ENCODE assay signal across 26 cellular contexts in genomic region chr1:94680008-94680377, GRCh38.
"Had no signal": no experiment of that assay in that cellular context is flagged by ENCODE, and none has a peak within 500 bp of the region (broad histone marks: within the 10 kb centered on the region; RNA-seq: fewer than 3 reads in every experiment).

No MANE protein-coding gene starts in this region.

- H3K9me3 ChIP-seq: lower lobe of right lung, neutrophil, psoas muscle, right lobe of liver, stomach, tibial nerve, vagina had no signal

- H3K27ac Mint-ChIP-seq: mesothelial cell of epicardium; naive B cell; natural killer cell; nephron progenitor cell; neural progenitor cell; stimulated activated naive B cell treated with anti-CD40 and anti-IgM and Interleukin-4, amounts not matched to agents 10 μg/mL and 1 μg/mL and 100 μg/mL, for 72 hours; type B pancreatic cell had no signal

- H3K4me1 Mint-ChIP-seq: natural killer cell; stimulated activated naive B cell treated with anti-CD40 and anti-IgM and Interleukin-4, amounts not matched to agents 10 μg/mL and 1 μg/mL and 100 μg/mL, for 72 hours had no signal

- DNase-seq: islet precursor cell; kidney glomerular epithelial cell; lower lobe of right lung; mesendoderm; naive B cell; natural killer cell; nephron progenitor cell; occipital lobe; right lobe of liver; stimulated activated CD4-positive, alpha-beta T cell treated with anti-CD3 and anti-CD28 coated beads, Interleukin-12 subunit alpha, Interleukin-12 subunit beta, amount 100 ng/mL, for 4 hours; stimulated activated CD4-positive, alpha-beta T cell treated with anti-CD3 and anti-CD28 coated beads, Interleukin-15, amount 100 ng/mL, for 24 hours; stimulated activated CD4-positive, alpha-beta T cell treated with anti-CD3 and anti-CD28 coated beads, Interleukin-2, amount 100 ng/mL, for 24 hours; stimulated activated CD4-positive, alpha-beta T cell treated with anti-CD3 and anti-CD28 coated beads, Interleukin-4, amount 100 ng/mL, for 1 hour; stimulated activated naive B cell treated with anti-CD40 and anti-IgM and Interleukin-4, amounts not matched to agents 10 μg/mL and 1 μg/mL and 100 μg/mL, for 72 hours; stimulated activated naive CD8-positive, alpha-beta T cell treated with anti-CD3 and anti-CD28 coated beads, Interleukin-15, Interleukin-2, amounts not matched to agents 100 U/mL and 50 U/mL, for 24 hours; stomach had no signal

- H3K27me3 Mint-ChIP-seq: type B pancreatic cell had no signal

- H2AFZ ChIP-seq: hepatocyte, neural progenitor cell, parathyroid adenoma had no signal

- H3K36me3 ChIP-seq: lower lobe of right lung, neural progenitor cell, neutrophil, right lobe of liver, stomach, tibial nerve, vagina had no signal

- ATAC-seq: left lobe of liver; lower lobe of right lung; natural killer cell; right lobe of liver; stimulated activated naive B cell treated with anti-CD40 and anti-IgM and Interleukin-4, amounts not matched to agents 10 μg/mL and 1 μg/mL and 100 μg/mL, for 72 hours; stimulated activated naive CD8-positive, alpha-beta T cell treated with anti-CD3 and anti-CD28 coated beads, Interleukin-15, Interleukin-2, amounts not matched to agents 100 U/mL and 50 U/mL, for 24 hours had no signal

- H3K4me3 Mint-ChIP-seq: mesothelial cell of epicardium; naive B cell; natural killer cell; nephron progenitor cell; neural progenitor cell; stimulated activated naive B cell treated with anti-CD40 and anti-IgM and Interleukin-4, amounts not matched to agents 10 μg/mL and 1 μg/mL and 100 μg/mL, for 72 hours; type B pancreatic cell had no signal

- H3K4me2 ChIP-seq: hepatocyte, neural progenitor cell had no signal

- H3K36me3 Mint-ChIP-seq: naive B cell; natural killer cell; stimulated activated naive B cell treated with anti-CD40 and anti-IgM and Interleukin-4, amounts not matched to agents 10 μg/mL and 1 μg/mL and 100 μg/mL, for 72 hours had no signal

- H3K4me1 ChIP-seq: lower lobe of right lung, psoas muscle, right lobe of liver, vagina had no signal

- H3K4me3 ChIP-seq: hepatocyte, lower lobe of right lung, neural progenitor cell, psoas muscle, right lobe of liver, stomach, tibial nerve, vagina had no signal

- H3K9ac ChIP-seq: neural progenitor cell, parathyroid adenoma had no signal

- H3K79me2 ChIP-seq: hepatocyte, parathyroid adenoma had no signal

- H3K27ac ChIP-seq: hepatocyte, lower lobe of right lung, neural progenitor cell, neutrophil, parathyroid adenoma, psoas muscle, right lobe of liver, vagina had no signal

- H3K27me3 ChIP-seq: hepatocyte, neural progenitor cell, neutrophil, right lobe of liver, stomach, tibial nerve, vagina had no signal
